9 cellular contexts compared by ENCODE assay signal in genomic region chr6:33297956-33298772, GRCh38. TPM values are rescaled to one million over a fixed set of nuclear protein-coding genes. Genes with fewer than 3 reads are reported as not detected.
DNase-seq lines count a peak whose midpoint lies in the region; FAIRE-seq lines count a peak whose summit lies in the region.
"Had no signal": no experiment of that assay in that cellular context is flagged by ENCODE, and none has a peak within 500 bp of the region (broad histone marks: within the 10 kb centered on the region; RNA-seq: fewer than 3 reads in every experiment).

No MANE protein-coding gene starts in this region.

- H3K27me3 ChIP-seq in small intestine (ENCODE audit: control insufficient read depth in 2 of 2, insufficient read depth in 2 of 2, low read length in 2 of 2): no peaks in the 10 kb centered on the region

- H3K36me3 ChIP-seq in small intestine (ENCODE audit: control insufficient read depth in 2 of 2, insufficient read depth in 2 of 2, low read length in 2 of 2): peaks cover 0 to 5% of the 10 kb centered on the region in 2 donors

- DNase-seq in NCI-H1436 (lab: John Stamatoyannopoulos, UW) (peak; percentile 8), NCI-H1436 treated with DMSO at 0.1 percent for 48 hours (lab: John Stamatoyannopoulos, UW) (no peak), KBM-7 (peak; percentile 85), T-helper 9 cell (peak; percentile 54), caudate nucleus (lab: John Stamatoyannopoulos, UW) (peak in 31 of 61 donors; percentile 7 to 74 (median 48)), iPS-NIHi7 (ENCODE audit: extremely low spot score) (peak; percentile 82), small intestine (peak; percentile 48), amniotic stem cell (lab: John Stamatoyannopoulos, UW) (no peak)

- FAIRE-seq in small intestine (lab: Jason Lieb, UNC): no peak
- FAIRE-seq: G401.6 had no signal

- in situ Hi-C loops in KBM-7 (cut with MboI; ENCODE audit: low pct_unique_long_range_greater_than_20kb, low sequenced_read_pairs): no loop called here

- H3K27ac ChIP-seq in caudate nucleus (ENCODE audit: low read depth, low read length) (peak overlapping the region; percentile 99), small intestine (ENCODE audit: low read depth in 1 of 2, low read length in 1 of 2) (peak overlapping the region; percentile 95 to 99)

- H3K4me3 ChIP-seq in small intestine (ENCODE audit: low read depth in 1 of 2, low read length in 2 of 2): peak overlapping the region; percentile 72 to 73

- WGBS in small intestine, 3 donors: 1 to 3% (median 1%) methylated on average over 29 to 42 of the region's 42 CpGs

- no peaks in the 10 kb centered on the region for H3K9me3 ChIP-seq in small intestine (ENCODE audit: control insufficient read depth, low read depth)

- H3K4me1 ChIP-seq in small intestine (ENCODE audit: control insufficient read depth in 2 of 2, insufficient read depth in 1 of 2, low read depth in 1 of 2, low read length in 1 of 2): no peaks in the 10 kb centered on the region

RNA-seq across cellular contexts. Expression of gene RGL2, which starts 0.6 kb away (rescaled TPM):
- polyA plus RNA-seq in small intestine: 10 to 100 TPM; 13.2 to 32.9 (median 17.6) TPM

RNA-seq across cellular contexts. Expression of gene PFDN6, which starts 8.8 kb away (rescaled TPM):
- 100 to 1,000 TPM; 129 to 183 (median 164) TPM for polyA plus RNA-seq in small intestine

RNA-seq across cellular contexts. Expression of gene WDR46, which starts 9.1 kb away (rescaled TPM):
- polyA plus RNA-seq in small intestine: 10 to 100 TPM; 39.4 to 60.5 (median 47.5) TPM

RNA-seq across cellular contexts. Expression of gene TAPBP, which starts 15.7 kb away (rescaled TPM):
- 10 to 100 TPM; 33.8 to 64.1 (median 47.2) TPM for polyA plus RNA-seq in small intestine

RNA-seq across cellular contexts. Expression of gene ZBTB22, which starts 19.4 kb away (rescaled TPM):
- polyA plus RNA-seq in small intestine: 10 to 100 TPM; 10.7 to 14.1 (median 13.5) TPM

Comparison
In these comparisons a context has a peak if more than half of its experiments do, and no peak if none do; other contexts are left out.
1. DNase-seq: peak in NCI-H1436 (single experiment), KBM-7 (single experiment), T-helper 9 cell (single experiment), caudate nucleus (31 of 61), iPS-NIHi7 (single experiment) and small intestine (single experiment); none in NCI-H1436 treated with DMSO at 0.1 percent for 48 hours (single experiment) and amniotic stem cell (single experiment).